In the genomic region with DNA sequence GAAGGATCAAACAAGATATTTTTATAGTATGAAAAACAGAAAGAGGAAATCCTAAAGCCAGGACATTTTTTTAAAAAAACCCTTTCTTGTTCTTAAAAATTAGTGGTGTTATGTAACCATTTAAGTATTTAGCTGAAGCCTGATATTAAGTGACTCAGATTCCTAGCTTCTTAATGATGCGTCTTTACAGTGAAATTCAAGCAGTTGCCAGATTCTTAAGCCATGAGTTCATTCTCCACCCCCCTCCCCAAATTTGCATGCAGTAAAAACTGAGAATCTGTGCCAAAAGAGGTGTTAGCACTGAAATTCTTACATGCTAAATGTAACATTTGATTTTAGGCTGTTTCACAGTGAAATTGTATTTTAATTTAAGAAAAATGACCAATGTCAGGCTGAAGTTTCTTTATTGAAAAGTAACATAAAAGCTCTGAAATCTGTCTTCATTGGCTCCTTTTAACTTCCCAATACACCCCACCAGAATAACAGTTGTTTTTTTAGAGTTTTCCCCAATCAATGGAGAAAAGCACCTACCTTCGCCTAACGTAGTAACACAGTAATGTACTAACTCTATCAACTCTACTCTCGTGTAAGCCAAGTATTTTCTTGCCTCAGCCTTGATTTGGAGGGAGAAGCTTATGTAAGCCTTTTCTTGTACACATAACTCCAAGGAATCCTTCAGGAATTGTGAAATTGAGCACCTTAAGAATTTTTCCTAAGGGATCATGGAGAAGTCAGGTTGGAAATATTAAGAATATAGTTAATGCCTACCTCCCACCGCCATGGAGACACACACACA, we compare ENCODE assay signal across 13 cellular contexts.
A peak's percentile ranks its signal among the peaks of the same experiment; 100 is the strongest.
DNase-seq lines count a peak whose midpoint lies in the region; ATAC-seq and TF ChIP-seq lines count a peak whose summit lies in the region.
"Had no signal": no experiment of that assay in that cellular context is flagged by ENCODE, and none has a peak within 500 bp of the region (broad histone marks: within the 10 kb centered on the region; RNA-seq: fewer than 3 reads in every experiment).

No MANE protein-coding gene starts in this region.

- H3K9me3 Mint-ChIP-seq in chondrocyte (ENCODE audit: low read depth), result no peaks in the 10 kb centered on the region
- H3K9me3 Mint-ChIP-seq: T-helper 1 cell treated with Interleukin-12 subunit alpha and Interleukin-12 subunit beta and Interleukin-4 antibody, amounts not matched to agents 30 μg/mL and 1 μg/mL, for 36 hours had no signal

- DNase-seq in A673 (ENCODE audit: low spot score) (peak; percentile 91), HT1080 (ENCODE audit: low read depth) (peak; percentile 75), chondrocyte (ENCODE audit: low spot score) (no peak), kidney epithelial cell (ENCODE audit: low read depth) (peak; percentile 80), DMS153 treated with DMSO at 0.1 percent for 48 hours (lab: John Stamatoyannopoulos, UW; ENCODE audit: unreplicated experiment) (no peak), GOT3 (lab: John Stamatoyannopoulos, UW) (no peak), NCI-H2107 (lab: John Stamatoyannopoulos, UW) (no peak)
- DNase-seq: midbrain, NCI-H2227 treated with DMSO at 0.1 percent for 48 hours, uterus had no signal

- peak overlapping the region; percentile 76 for H3K27ac Mint-ChIP-seq in chondrocyte (ENCODE audit: unreplicated experiment)
- H3K27ac Mint-ChIP-seq: T-helper 1 cell treated with Interleukin-12 subunit alpha and Interleukin-12 subunit beta and Interleukin-4 antibody, amounts not matched to agents 30 μg/mL and 1 μg/mL, for 36 hours had no signal

- H3K4me1 Mint-ChIP-seq in chondrocyte (ENCODE audit: low read depth), result peaks cover 58% of the 10 kb centered on the region

- H3K27ac ChIP-seq in A673 (ENCODE audit: low read depth, low read length, poor library complexity, severe bottlenecking), result peak overlapping the region; percentile 73
- H3K27ac ChIP-seq: C4-2B, uterus had no signal

- no peaks in the 10 kb centered on the region for H3K36me3 ChIP-seq in A673 (ENCODE audit: insufficient read depth, low read length, poor library complexity, severe bottlenecking)
- H3K36me3 ChIP-seq in kidney epithelial cell (ENCODE audit: control insufficient read depth, insufficient read depth, low read length), result no peaks in the 10 kb centered on the region
- H3K36me3 ChIP-seq: uterus had no signal

- peaks cover 6% of the 10 kb centered on the region for H3K36me3 Mint-ChIP-seq in chondrocyte (ENCODE audit: low read depth)

- no peak for ATAC-seq in GM21515 (IDR thresholded peaks at IDR 0.05; ENCODE audit: unreplicated experiment)

- no peaks in the 10 kb centered on the region for H3K9me3 ChIP-seq in A673 (ENCODE audit: low read depth, low read length, poor library complexity, severe bottlenecking)
- H3K9me3 ChIP-seq: uterus had no signal

- H3K4me1 ChIP-seq in A673 (ENCODE audit: insufficient read depth, low read length, poor library complexity, severe bottlenecking), result peaks cover 59% of the 10 kb centered on the region
- H3K4me1 ChIP-seq: uterus had no signal

- H3K27me3 ChIP-seq in A673 (replicated peaks; ENCODE audit: insufficient read depth, low read depth, low read length, poor library complexity) (no peaks in the 10 kb centered on the region), kidney epithelial cell (ENCODE audit: control insufficient read depth, insufficient read depth, low read length) (no peaks in the 10 kb centered on the region)
- H3K27me3 ChIP-seq: uterus had no signal

- TSS peak; percentile 32 for BruUV-seq in A673 (replicated peaks; lab: Mats Ljungman, UMichigan)

- intact Hi-C loops in A673 (cut with micrococcal nuclease; ENCODE audit: unreplicated experiment), result no loop called here

- H3K4me3 Mint-ChIP-seq in chondrocyte (ENCODE audit: unreplicated experiment), result peak overlapping the region; percentile 0
- H3K4me3 Mint-ChIP-seq: T-helper 1 cell treated with Interleukin-12 subunit alpha and Interleukin-12 subunit beta and Interleukin-4 antibody, amounts not matched to agents 30 μg/mL and 1 μg/mL, for 36 hours had no signal

- CTCF ChIA-PET in A673 (lab: Charles Lee), result interaction anchor here (1.0 kb wide), 1 partner anchor 10 kb away, joined by 3 read pairs; no protein-coding TSS in a partner anchor

- TF ChIP-seq CTCF in A673 (conservative IDR thresholded peaks at IDR 0.05; ENCODE audit: low read depth, low read length), result no peak
- no peak for TF ChIP-seq CTCF in chondrocyte (IDR thresholded peaks at IDR 0.05)
- TF ChIP-seq CTCF in kidney epithelial cell (IDR thresholded peaks at IDR 0.05; ENCODE audit: insufficient read depth, low read length, poor library complexity, severe bottlenecking), result no peak

- H3K4me3 ChIP-seq in A673 (ENCODE audit: low read depth, low read length, poor library complexity, severe bottlenecking) (no peak overlapping the region), kidney epithelial cell (ENCODE audit: low read depth, low read length) (no peak overlapping the region)
- H3K4me3 ChIP-seq: uterus had no signal

- POLR2A ChIA-PET in A673 (lab: Charles Lee; ENCODE audit: low non-redundant PET), result interaction anchor here (0.6 kb wide), 1 partner anchor 57 kb away, joined by 3 read pairs; no protein-coding TSS in a partner anchor

- no peaks in the 10 kb centered on the region for H3K27me3 Mint-ChIP-seq in chondrocyte (ENCODE audit: low read depth)

Comparison
In these comparisons a context has a peak if more than half of its experiments do, and no peak if none do; other contexts are left out.
1. DNase-seq: peak in A673 (single experiment), HT1080 (single experiment) and kidney epithelial cell (single experiment); none in chondrocyte (single experiment), DMS153 treated with DMSO at 0.1 percent for 48 hours (single experiment), GOT3 (single experiment) and NCI-H2107 (single experiment).